In genomic region chr11:68837583-68838571, GRCh38 we compare ENCODE assay signal across 8 cellular contexts. TPM values are rescaled to one million over a fixed set of nuclear protein-coding genes. Genes with fewer than 3 reads are reported as not detected.
DNase-seq lines count a peak whose midpoint lies in the region; ATAC-seq, FAIRE-seq and TF ChIP-seq lines count a peak whose summit lies in the region.

No MANE protein-coding gene starts in this region.

- no peaks in the 10 kb centered on the region for H3K27me3 ChIP-seq in CD8-positive, alpha-beta T cell (ENCODE audit: insufficient read depth, low read length)
- H3K27me3 ChIP-seq in RWPE2 (ENCODE audit: insufficient read depth, poor library complexity, severe bottlenecking) (no peaks in the 10 kb centered on the region), prostate gland (replicated peaks; ENCODE audit: insufficient read depth) (no peaks in the 10 kb centered on the region)

- CTCF ChIA-PET in CD8-positive, alpha-beta T cell (lab: Charles Lee) = interaction anchor here (1.0 to 1.4 kb wide), 4 partner anchors 12 to 40 kb away, joined by 3 to 7 read pairs (median 5); no protein-coding TSS in a partner anchor

- peaks cover 2% of the 10 kb centered on the region for H3K36me3 Mint-ChIP-seq in CD8-positive, alpha-beta T cell

- H3K4me3 ChIP-seq in CD8-positive, alpha-beta T cell (ENCODE audit: low read depth, low read length) = no peak overlapping the region
- no peak overlapping the region for H3K4me3 ChIP-seq in RWPE2 (ENCODE audit: severe bottlenecking)
- no peak overlapping the region for H3K4me3 ChIP-seq in prostate gland

- peak overlapping the region; percentile 85 for H3K4me3 Mint-ChIP-seq in CD8-positive, alpha-beta T cell

- POLR2A ChIA-PET in CD8-positive, alpha-beta T cell (lab: Charles Lee) = no interaction called here

- 72% methylated on average over 17 of the region's 17 CpGs for WGBS in prostate gland

- no peak for TF ChIP-seq POLR2A in prostate gland (IDR thresholded peaks at IDR 0.05)

- no peak for DNase-seq in CD8-positive, alpha-beta T cell
- no peak for DNase-seq in RWPE2 (ENCODE audit: low spot score)
- no peak for DNase-seq in epithelial cell of prostate (ENCODE audit: low read depth, low spot score)
- DNase-seq in prostate gland (ENCODE audit: low spot score) = no peak
- DNase-seq in GM19238 (ENCODE audit: insufficient read length, low spot score) = no peak
- no peak for DNase-seq in D721Med (ENCODE audit: insufficient read length, low spot score)
- DNase-seq in occipital lobe (lab: John Stamatoyannopoulos, UW) = no peak

- peak overlapping the region; percentile 93 for H3K27ac Mint-ChIP-seq in CD8-positive, alpha-beta T cell

- no peaks in the 10 kb centered on the region for H3K27me3 Mint-ChIP-seq in CD8-positive, alpha-beta T cell (ENCODE audit: low read depth)

- H3K9me3 ChIP-seq in CD8-positive, alpha-beta T cell (ENCODE audit: low read length) = no peaks in the 10 kb centered on the region
- H3K9me3 ChIP-seq in RWPE2 (ENCODE audit: severe bottlenecking) (no peaks in the 10 kb centered on the region), prostate gland (no peaks in the 10 kb centered on the region)

- H3K4me1 ChIP-seq in CD8-positive, alpha-beta T cell (ENCODE audit: insufficient read depth, low read length) = peaks cover 50% of the 10 kb centered on the region
- H3K4me1 ChIP-seq in RWPE2 (ENCODE audit: insufficient read depth, poor library complexity, severe bottlenecking) (peaks cover 11% of the 10 kb centered on the region), prostate gland (replicated peaks) (peaks cover 14% of the 10 kb centered on the region)

- intact Hi-C loops in CD8-positive, alpha-beta T cell (cut with DNase I, micrococcal nuclease) = loop anchor here (2.0 to 5.0 kb wide), 3 partner anchors 64 to 1364 kb away; partner anchors contain the start of genes FADD (in 1 of the 2), IGHMBP2 (in 1 of the 2), MRPL21 (in 1 of the 2) and TPCN2 (in 1 of the 2)
- intact Hi-C loops in prostate gland (cut with DNase I) = loop anchor here (10.0 kb wide), 1 partner anchor 807 kb away; the partner anchor contains the start of gene CCND1

- H3K9me3 Mint-ChIP-seq in CD8-positive, alpha-beta T cell = no peaks in the 10 kb centered on the region

- ATAC-seq in CD8-positive, alpha-beta T cell = no peak
- no peak for ATAC-seq in RWPE2 (ENCODE audit: low read depth)
- no peak for ATAC-seq in HG03135 (IDR thresholded peaks at IDR 0.05; ENCODE audit: unreplicated experiment)

- no peak for TF ChIP-seq CTCF in CD8-positive, alpha-beta T cell (IDR thresholded peaks at IDR 0.05)
- TF ChIP-seq CTCF in RWPE2 (IDR thresholded peaks at IDR 0.05; ENCODE audit: poor library complexity, severe bottlenecking) (no peak), prostate gland (IDR thresholded peaks at IDR 0.05) (no peak), D721Med (IDR thresholded peaks at IDR 0.05; ENCODE audit: insufficient read depth, missing control alignments) (no peak)

- H3K4me1 Mint-ChIP-seq in CD8-positive, alpha-beta T cell (ENCODE audit: low read depth) = peaks cover 62% of the 10 kb centered on the region

- FAIRE-seq in D721Med (lab: Jason Lieb, UNC) = no peak

- no peaks in the 10 kb centered on the region for H3K36me3 ChIP-seq in CD8-positive, alpha-beta T cell (ENCODE audit: insufficient read depth, low read length)
- H3K36me3 ChIP-seq in RWPE2 (ENCODE audit: low read depth) = 0 out of 2 replicates have a peak, but pooled peaks cover 2% of the 10 kb centered on the region
- no peaks in the 10 kb centered on the region for H3K36me3 ChIP-seq in prostate gland

- H3K27ac ChIP-seq in CD8-positive, alpha-beta T cell (ENCODE audit: low read depth, low read length) = no peak overlapping the region
- peak overlapping the region; percentile 82 for H3K27ac ChIP-seq in RWPE2 (ENCODE audit: poor library complexity, severe bottlenecking)
- peak overlapping the region; percentile 87 for H3K27ac ChIP-seq in epithelial cell of prostate
- H3K27ac ChIP-seq in prostate gland = peak overlapping the region; percentile 53 to 86

RNA-seq across cellular contexts. Expression of gene CPT1A, which starts 3.8 kb away (rescaled TPM):
- 10 to 100 TPM in 1 of 2 experiments, 1 to 10 TPM in 1; 9.5 to 12.3 TPM for total RNA-seq in CD8-positive, alpha-beta T cell
- total RNA-seq in prostate gland (10 to 100 TPM; 33.3 to 55.2 TPM), occipital lobe (5.5 TPM)
